1 cellular context compared by ENCODE assay signal in the genomic region with DNA sequence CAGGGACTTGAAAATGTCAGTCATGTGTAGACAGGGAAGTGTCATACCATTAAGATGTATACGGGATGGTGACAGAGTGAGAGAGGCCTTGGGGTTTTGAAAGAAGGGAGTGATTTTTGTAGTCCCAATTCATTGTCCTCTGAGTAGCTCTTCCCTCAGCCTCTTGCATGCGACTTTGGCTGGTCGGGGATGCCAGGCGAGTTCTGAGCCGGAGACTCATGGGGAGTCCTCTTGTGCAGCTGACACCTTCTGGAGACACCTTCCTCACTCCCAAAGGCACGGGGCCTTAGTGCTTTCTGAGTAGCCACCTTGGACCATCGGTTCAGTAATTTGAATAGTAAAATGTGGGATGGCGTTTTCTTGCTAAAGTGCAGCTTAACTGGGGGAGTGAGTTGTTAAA.
TF ChIP-seq lines count a peak whose summit lies in the region.

No MANE protein-coding gene starts in this region.

TF ChIP-seq in H1, 55 proteins besides CTCF, POLR2A, EP300 and RAD21:
- TF ChIP-seq BACH1 (IDR thresholded peaks at IDR 0.05; ENCODE audit: low read length), result no peak
- no peak for TF ChIP-seq PHF8 (conservative IDR thresholded peaks at IDR 0.05; ENCODE audit: low read depth, low read length)
- TF ChIP-seq CREB1 (IDR thresholded peaks at IDR 0.05), result no peak
- TF ChIP-seq CBX8 (IDR thresholded peaks at IDR 0.05; ENCODE audit: borderline replicate concordance, low read depth, low read length), result no peak
- no peak for TF ChIP-seq JUN (IDR thresholded peaks at IDR 0.05; ENCODE audit: low read depth, low read length)
- TF ChIP-seq YY1 (IDR thresholded peaks at IDR 0.05; ENCODE audit: low read depth, low read length), result no peak
- no peak for TF ChIP-seq RBBP5 (IDR thresholded peaks at IDR 0.05; ENCODE audit: borderline replicate concordance, low read depth, low read length)
- no peak for TF ChIP-seq HDAC6 (IDR thresholded peaks at IDR 0.05; ENCODE audit: low read depth, low read length)
- no peak for TF ChIP-seq SIX5 (IDR thresholded peaks at IDR 0.05; ENCODE audit: low read depth, low read length)
- TF ChIP-seq RNF2 (IDR thresholded peaks at IDR 0.05; ENCODE audit: borderline replicate concordance, low read depth, low read length, missing control alignments, poor library complexity, severe bottlenecking), result no peak
- TF ChIP-seq, protein P1, sequence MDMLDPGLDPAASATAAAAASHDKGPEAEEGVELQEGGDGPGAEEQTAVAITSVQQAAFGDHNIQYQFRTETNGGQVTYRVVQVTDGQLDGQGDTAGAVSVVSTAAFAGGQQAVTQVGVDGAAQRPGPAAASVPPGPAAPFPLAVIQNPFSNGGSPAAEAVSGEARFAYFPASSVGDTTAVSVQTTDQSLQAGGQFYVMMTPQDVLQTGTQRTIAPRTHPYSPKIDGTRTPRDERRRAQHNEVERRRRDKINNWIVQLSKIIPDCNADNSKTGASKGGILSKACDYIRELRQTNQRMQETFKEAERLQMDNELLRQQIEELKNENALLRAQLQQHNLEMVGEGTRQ (IDR thresholded peaks at IDR 0.05; ENCODE audit: low read length), result no peak
- TF ChIP-seq SP2 (IDR thresholded peaks at IDR 0.05; ENCODE audit: low read length), result no peak
- no peak for TF ChIP-seq RXRA (IDR thresholded peaks at IDR 0.05; ENCODE audit: insufficient read depth, low read depth, low read length)
- no peak for TF ChIP-seq SRF (IDR thresholded peaks at IDR 0.05; ENCODE audit: low read depth, low read length)
- no peak for TF ChIP-seq NRF1 (IDR thresholded peaks at IDR 0.05; ENCODE audit: low read depth, low read length)
